In the genomic region with DNA sequence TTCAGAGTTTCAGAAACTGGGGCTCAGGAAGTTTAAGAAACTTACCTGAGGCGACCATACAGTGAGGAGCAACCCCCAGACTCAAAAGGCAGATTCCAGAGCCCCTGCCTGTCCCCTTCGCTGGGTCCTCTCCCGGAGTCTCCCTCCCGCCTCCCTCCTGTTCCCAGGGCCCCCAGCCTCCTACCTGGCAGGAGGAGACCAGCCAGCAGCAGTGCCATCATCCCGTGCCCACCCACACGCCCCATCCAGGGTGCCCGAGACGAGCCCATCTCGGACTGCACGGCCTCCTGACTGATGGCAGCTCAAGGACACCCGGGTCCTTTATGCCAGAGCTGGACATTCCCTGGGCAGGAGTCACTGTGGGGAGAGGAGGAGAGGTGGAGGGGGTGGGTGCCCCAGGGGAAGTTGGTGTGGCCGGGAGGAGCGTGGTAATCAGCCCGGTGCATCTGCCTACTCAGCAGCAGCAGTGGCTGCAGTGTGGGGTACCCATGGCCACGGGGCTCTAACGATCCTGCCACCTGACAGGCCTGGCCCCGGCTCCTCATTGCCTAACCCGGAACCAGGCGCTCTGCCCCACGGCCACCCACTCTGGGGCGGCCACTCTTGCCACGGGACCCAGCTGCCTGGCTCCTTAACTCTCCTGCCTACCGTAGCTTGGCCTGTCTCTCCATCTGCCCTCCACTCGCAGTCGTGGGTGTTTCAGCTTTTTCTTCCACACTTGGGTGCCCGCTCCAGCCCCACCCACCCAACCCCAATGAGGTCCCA, we compare ENCODE assay signal across 17 cellular contexts. TPM values are rescaled to one million over a fixed set of nuclear protein-coding genes. Genes with fewer than 3 reads are reported as not detected.
DNase-seq lines count a peak whose midpoint lies in the region; ATAC-seq and TF ChIP-seq lines count a peak whose summit lies in the region.
"Had no signal": no experiment of that assay in that cellular context is flagged by ENCODE, and none has a peak within 500 bp of the region (broad histone marks: within the 10 kb centered on the region; RNA-seq: fewer than 3 reads in every experiment).

A gene with protein sequence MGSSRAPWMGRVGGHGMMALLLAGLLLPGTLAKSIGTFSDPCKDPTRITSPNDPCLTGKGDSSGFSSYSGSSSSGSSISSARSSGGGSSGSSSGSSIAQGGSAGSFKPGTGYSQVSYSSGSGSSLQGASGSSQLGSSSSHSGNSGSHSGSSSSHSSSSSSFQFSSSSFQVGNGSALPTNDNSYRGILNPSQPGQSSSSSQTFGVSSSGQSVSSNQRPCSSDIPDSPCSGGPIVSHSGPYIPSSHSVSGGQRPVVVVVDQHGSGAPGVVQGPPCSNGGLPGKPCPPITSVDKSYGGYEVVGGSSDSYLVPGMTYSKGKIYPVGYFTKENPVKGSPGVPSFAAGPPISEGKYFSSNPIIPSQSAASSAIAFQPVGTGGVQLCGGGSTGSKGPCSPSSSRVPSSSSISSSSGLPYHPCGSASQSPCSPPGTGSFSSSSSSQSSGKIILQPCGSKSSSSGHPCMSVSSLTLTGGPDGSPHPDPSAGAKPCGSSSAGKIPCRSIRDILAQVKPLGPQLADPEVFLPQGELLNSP (minus strand): TSS at position 296 of the 765 bp plus-strand sequence. CDS start 27 bp downstream, at position 269.

- no peaks in the 10 kb centered on the region; the same call in 1 of the 2 replicates for H3K36me3 ChIP-seq in RWPE2 (ENCODE audit: low read depth)
- H3K36me3 ChIP-seq in neuronal stem cell (replicated peaks in 1 of 2; ENCODE audit: control insufficient read depth in 2 of 2, insufficient read depth in 2 of 2, low read length in 2 of 2) = no peaks in the 10 kb centered on the region
- H3K36me3 ChIP-seq: BLaER1 treated with 17β-estradiol and CSF1 and Interleukin-3, amounts not matched to agents 10 nM and 100 nM; HAP-1 had no signal

- no CpG with 5 or more reads among the region's 26 CpGs for WGBS in neuronal stem cell (ENCODE audit: extremely low coverage in 2 of 2, insufficient read length in 2 of 2, insufficient replicate concordance in 1 of 2), 2 donors

- no peaks in the 10 kb centered on the region for H3K79me1 ChIP-seq in neuronal stem cell (ENCODE audit: low read depth, low read length)

- H3K23ac ChIP-seq in neuronal stem cell (ENCODE audit: low read depth, low read length, poor library complexity) = peak within 1 kb of the TSS; percentile 61

- H2AK5ac ChIP-seq in neuronal stem cell (ENCODE audit: low read depth, low read length) = no peak within 1 kb of the TSS

- H3K14ac ChIP-seq in neuronal stem cell (ENCODE audit: low read length) = peak within 1 kb of the TSS; percentile 79

- ATAC-seq in Right ventricle myocardium inferior = no peak
- no peak for ATAC-seq in left cardiac atrium
- ATAC-seq in RWPE2 (ENCODE audit: low read depth) = no peak
- ATAC-seq in HG03095 (IDR thresholded peaks at IDR 0.05; ENCODE audit: unreplicated experiment) = no peak
- ATAC-seq in GM18867 (IDR thresholded peaks at IDR 0.05; ENCODE audit: unreplicated experiment) = no peak
- ATAC-seq: GM12878 had no signal

- H3K4ac ChIP-seq in neuronal stem cell (ENCODE audit: low read length) = peak within 1 kb of the TSS; percentile 58

- H2AFZ ChIP-seq in neuronal stem cell (ENCODE audit: low read length) = no peak within 1 kb of the TSS

- no peak within 1 kb of the TSS for H4K91ac ChIP-seq in neuronal stem cell (ENCODE audit: low read depth, low read length, poor library complexity)

- H3K4me2 ChIP-seq in neuronal stem cell (ENCODE audit: insufficient read depth, low read length, poor library complexity, severe bottlenecking) = no peak within 1 kb of the TSS

- peak within 1 kb of the TSS; percentile 26 for H2BK120ac ChIP-seq in neuronal stem cell (ENCODE audit: low read depth, low read length)

- peak within 1 kb of the TSS; percentile 60 for H3K18ac ChIP-seq in neuronal stem cell (ENCODE audit: low read length)

- peaks cover 33% of the 10 kb centered on the region for H3K4me1 ChIP-seq in RWPE2 (ENCODE audit: insufficient read depth, poor library complexity, severe bottlenecking)
- peaks cover 3 to 10% of the 10 kb centered on the region in 2 donors for H3K4me1 ChIP-seq in neuronal stem cell (ENCODE audit: control insufficient read depth in 2 of 2, insufficient read depth in 1 of 2, low read depth in 1 of 2, low read length in 2 of 2)
- H3K4me1 ChIP-seq: HAP-1 had no signal

- H3K27me3 ChIP-seq in RWPE2 (ENCODE audit: insufficient read depth, poor library complexity, severe bottlenecking) = no peaks in the 10 kb centered on the region
- H3K27me3 ChIP-seq in neuronal stem cell (ENCODE audit: control insufficient read depth in 3 of 3, insufficient read depth in 3 of 3, low read depth in 1 of 3, low read length in 3 of 3) = peaks cover 0 to 32% (median 0%) of the 10 kb centered on the region in 3 experiments
- H3K27me3 ChIP-seq: BLaER1 treated with 17β-estradiol and CSF1 and Interleukin-3, amounts not matched to agents 10 nM and 100 nM had no signal

- intact Hi-C loops in Right ventricle myocardium inferior (cut with DNase I) = no loop called here
- intact Hi-C loops in left cardiac atrium (cut with DNase I) = no loop called here

- H3K9me3 ChIP-seq in RWPE2 (ENCODE audit: severe bottlenecking) (no peaks in the 10 kb centered on the region), neuronal stem cell (replicated peaks in 1 of 2; ENCODE audit: control insufficient read depth in 2 of 2, insufficient read depth in 1 of 2, low read depth in 1 of 2, low read length in 2 of 2) (no peaks in the 10 kb centered on the region)
- H3K9me3 ChIP-seq: BLaER1 treated with 17β-estradiol and CSF1 and Interleukin-3, amounts not matched to agents 10 nM and 100 nM; HAP-1 had no signal

- H3K4me3 ChIP-seq in RWPE2 (ENCODE audit: severe bottlenecking) = no peak within 1 kb of the TSS
- H3K4me3 ChIP-seq in neuronal stem cell (ENCODE audit: low read length in 2 of 2) = no peak within 1 kb of the TSS
- H3K4me3 ChIP-seq: BLaER1 treated with 17β-estradiol and CSF1 and Interleukin-3, amounts not matched to agents 10 nM and 100 nM; GM12878; HAP-1 had no signal

- DNase-seq in Right ventricle myocardium inferior (ENCODE audit: missing footprints) (peak; percentile 46), left cardiac atrium (no peak), RWPE2 (ENCODE audit: low spot score) (no peak), neuronal stem cell (ENCODE audit: low spot score) (no peak), DMS79 treated with DMSO at 0.1 percent for 48 hours (lab: John Stamatoyannopoulos, UW) (no peak)
- DNase-seq: 8988T; AML-193; CD4-positive, CD25-positive, alpha-beta regulatory T cell; DMS 273 treated with DMSO at 0.1 percent for 48 hours; GOT3 had no signal

- H3K9ac ChIP-seq in neuronal stem cell (ENCODE audit: low read depth, low read length, poor library complexity) = peak within 1 kb of the TSS; percentile 36
- H3K9ac ChIP-seq: BLaER1 treated with 17β-estradiol and CSF1 and Interleukin-3, amounts not matched to agents 10 nM and 100 nM had no signal

- H2BK15ac ChIP-seq in neuronal stem cell (ENCODE audit: low read length) = peak within 1 kb of the TSS; percentile 45

- H2BK5ac ChIP-seq in neuronal stem cell (ENCODE audit: low read length) = peak within 1 kb of the TSS; percentile 43

- H3K27ac ChIP-seq in RWPE2 (ENCODE audit: poor library complexity, severe bottlenecking) = peak within 1 kb of the TSS; percentile 51
- H3K27ac ChIP-seq in neuronal stem cell (replicated peaks; ENCODE audit: low read length) = no peak within 1 kb of the TSS
- H3K27ac ChIP-seq: HL-60 had no signal

- peak within 1 kb of the TSS; percentile 68 for H2BK12ac ChIP-seq in neuronal stem cell (ENCODE audit: low read length)

- TF ChIP-seq CTCF in RWPE2 (IDR thresholded peaks at IDR 0.05; ENCODE audit: poor library complexity, severe bottlenecking) = no peak

- peak within 1 kb of the TSS; percentile 57 for H4K8ac ChIP-seq in neuronal stem cell (ENCODE audit: low read depth, low read length)

RNA-seq across cellular contexts. Expression of the gene that starts here (rescaled TPM):
- total RNA-seq in Right ventricle myocardium inferior (not detected), left cardiac atrium (under 1 TPM in 1 of 2 donors, not detected in 1; 0.10 TPM)
- polyA plus RNA-seq in neuronal stem cell (2013, experiment 1 of 2) = not detected
- not detected for polyA plus RNA-seq in neuronal stem cell (2013, experiment 2 of 2)
- total RNA-seq: CD4-positive, CD25-positive, alpha-beta regulatory T cell; G401; GM12878 had no signal
- polyA plus RNA-seq: CD4-positive, CD25-positive, alpha-beta regulatory T cell had no signal

Comparison
In these comparisons a context has a peak if more than half of its experiments do, and no peak if none do; other contexts are left out.
1. Peak in DNase-seq in Right ventricle myocardium inferior; RNA of the gene not detected or under 1 TPM.